Comparison of ENCODE assay signal across 18 cellular contexts in genomic region chr12:122086088-122086487, GRCh38. TPM values are rescaled to one million over a fixed set of nuclear protein-coding genes. Genes with fewer than 3 reads are reported as not detected.
DNase-seq lines count a peak whose midpoint lies in the region; TF ChIP-seq lines count a peak whose summit lies in the region.
"Had no signal": no experiment of that assay in that cellular context is flagged by ENCODE, and none has a peak within 500 bp of the region (broad histone marks: within the 10 kb centered on the region; RNA-seq: fewer than 3 reads in every experiment).

No MANE protein-coding gene starts in this region.

- no peaks in the 10 kb centered on the region for H3K27me3 Mint-ChIP-seq in CD4-positive, alpha-beta memory T cell
- H3K27me3 Mint-ChIP-seq in neural crest cell (ENCODE audit: low read depth): peaks cover 2% of the 10 kb centered on the region
- H3K27me3 Mint-ChIP-seq: brain had no signal

- H3K36me3 ChIP-seq in BLaER1 (peaks cover 68% of the 10 kb centered on the region), colonic mucosa (no peaks in the 10 kb centered on the region)
- peaks cover 5% of the 10 kb centered on the region for H3K36me3 ChIP-seq in CD4-positive, alpha-beta memory T cell (ENCODE audit: insufficient read depth, low read length)

- H3K4me3 Mint-ChIP-seq in CD4-positive, alpha-beta memory T cell: no peak overlapping the region
- H3K4me3 Mint-ChIP-seq in neural crest cell: peak overlapping the region; percentile 36
- H3K4me3 Mint-ChIP-seq: T-helper 1 cell treated with Interleukin-12 subunit alpha and Interleukin-12 subunit beta and Interleukin-4 antibody, amounts not matched to agents 30 μg/mL and 1 μg/mL, for 36 hours; WTC11 had no signal

- H3K4me1 ChIP-seq in BLaER1: peaks cover 97% of the 10 kb centered on the region
- peaks cover 74% of the 10 kb centered on the region for H3K4me1 ChIP-seq in CD4-positive, alpha-beta memory T cell (ENCODE audit: insufficient read depth, low read length)
- peaks cover 40% of the 10 kb centered on the region for H3K4me1 ChIP-seq in colonic mucosa

- POLR2A ChIA-PET in CD4-positive, alpha-beta memory T cell (lab: Charles Lee; ENCODE audit: partially characterized antibody): interaction anchor here (0.8 to 1.4 kb wide), 2 partner anchors 10 to 11 kb away, joined by 3 read pairs; no protein-coding TSS in a partner anchor

- TF ChIP-seq CTCF in colonic mucosa (IDR thresholded peaks at IDR 0.05) (no peak), neural crest cell (conservative IDR thresholded peaks at IDR 0.05) (no peak)

- no peak for DNase-seq in CD4-positive, alpha-beta memory T cell
- DNase-seq in colonic mucosa (no peak), neural crest cell (ENCODE audit: low read depth, low spot score) (no peak), NCI-H526 (lab: John Stamatoyannopoulos, UW) (no peak), OCI-M1 (lab: John Stamatoyannopoulos, UW) (no peak), AML-193 (lab: John Stamatoyannopoulos, UW) (no peak)
- DNase-seq: activated CD8-positive, alpha-beta memory T cell treated with anti-CD3 and anti-CD28 coated beads for 24 hours; activated effector memory CD4-positive, alpha-beta T cell treated with anti-CD3 and anti-CD28 coated beads, Interleukin-2, amount 50 U/mL, for 16 hours; DMS 273 treated with DMSO at 0.1 percent for 48 hours; GDM1; NCI-H2029 treated with DMSO at 0.1 percent for 48 hours; retina; SHP77 treated with DMSO at 0.1 percent for 48 hours had no signal

- H3K27me3 ChIP-seq in BLaER1 (no peaks in the 10 kb centered on the region), colonic mucosa (no peaks in the 10 kb centered on the region)
- no peaks in the 10 kb centered on the region for H3K27me3 ChIP-seq in CD4-positive, alpha-beta memory T cell (ENCODE audit: insufficient read depth, low read length)

- H3K9me3 ChIP-seq in BLaER1 (no peaks in the 10 kb centered on the region), colonic mucosa (no peaks in the 10 kb centered on the region)
- no peaks in the 10 kb centered on the region for H3K9me3 ChIP-seq in CD4-positive, alpha-beta memory T cell (ENCODE audit: control insufficient read depth in 1 of 2, low read length in 2 of 2)

- intact Hi-C loops in CD4-positive, alpha-beta memory T cell (cut with micrococcal nuclease): no loop called here
- intact Hi-C loops in colonic mucosa (cut with DNase I): no loop called here

- H3K4me3 ChIP-seq in BLaER1 (peak overlapping the region; percentile 57), colonic mucosa (no peak overlapping the region)
- no peak overlapping the region for H3K4me3 ChIP-seq in CD4-positive, alpha-beta memory T cell (ENCODE audit: low read length in 2 of 2)
- H3K4me3 ChIP-seq: GM12878 had no signal

- H3K4me1 Mint-ChIP-seq in CD4-positive, alpha-beta memory T cell: peaks cover 57 to 84% (median 70%) of the 10 kb centered on the region in 4 donors
- peaks cover 62% of the 10 kb centered on the region for H3K4me1 Mint-ChIP-seq in neural crest cell

- peak overlapping the region; percentile 97 for H3K4me2 ChIP-seq in BLaER1

- peak overlapping the region; percentile 98 for H3K27ac ChIP-seq in BLaER1
- H3K27ac ChIP-seq in CD4-positive, alpha-beta memory T cell (ENCODE audit: low read depth, low read length): no peak overlapping the region
- H3K27ac ChIP-seq in colonic mucosa: peak overlapping the region; percentile 70

- H3K9ac ChIP-seq in BLaER1: peak overlapping the region; percentile 80
- peak overlapping the region in 1 of 2 donors; percentile 65 for H3K9ac ChIP-seq in colonic mucosa (ENCODE audit: low read depth in 2 of 2, low read length in 2 of 2)

- peaks cover 13 to 41% of the 10 kb centered on the region in 2 donors for H3K36me3 Mint-ChIP-seq in CD4-positive, alpha-beta memory T cell
- peaks cover 7% of the 10 kb centered on the region for H3K36me3 Mint-ChIP-seq in neural crest cell (ENCODE audit: low read depth)

- H3K9me3 Mint-ChIP-seq in CD4-positive, alpha-beta memory T cell: no peaks in the 10 kb centered on the region
- H3K9me3 Mint-ChIP-seq in neural crest cell: no peaks in the 10 kb centered on the region
- H3K9me3 Mint-ChIP-seq: brain; T-helper 1 cell treated with Interleukin-12 subunit alpha and Interleukin-12 subunit beta and Interleukin-4 antibody, amounts not matched to agents 30 μg/mL and 1 μg/mL, for 36 hours; WTC11 had no signal

- H3K27ac Mint-ChIP-seq in CD4-positive, alpha-beta memory T cell: peak overlapping the region in 6 of 7 donors; percentile 48 to 80 (median 68)
- no peak overlapping the region for H3K27ac Mint-ChIP-seq in neural crest cell (ENCODE audit: unreplicated experiment)
- H3K27ac Mint-ChIP-seq: T-helper 1 cell treated with Interleukin-12 subunit alpha and Interleukin-12 subunit beta and Interleukin-4 antibody, amounts not matched to agents 30 μg/mL and 1 μg/mL, for 36 hours had no signal

- H4K20me1 ChIP-seq in BLaER1: peaks cover 100% of the 10 kb centered on the region

- CTCF ChIA-PET in CD4-positive, alpha-beta memory T cell (lab: Charles Lee; ENCODE audit: partially characterized antibody): interaction anchor here (1.2 to 1.4 kb wide), 2 partner anchors 11 to 37 kb away, joined by 4 to 5 read pairs; no protein-coding TSS in a partner anchor

RNA-seq across cellular contexts. Expression of gene MLXIP, which starts 7.5 kb away (rescaled TPM):
- 10 to 100 TPM; 79.5 to 88.1 TPM for total RNA-seq in CD4-positive, alpha-beta memory T cell
- polyA plus RNA-seq in CD4-positive, alpha-beta memory T cell: 10 to 100 TPM in 1 of 2 donors, 1 to 10 TPM in 1; 2.7 to 23.8 TPM
- total RNA-seq in colonic mucosa: 100 to 1,000 TPM; 158 to 201 TPM
- 39.8 and 44.5 TPM in 2 replicates for total RNA-seq in neural crest cell
